Comparison of ENCODE assay signal across 1 cellular context in genomic region chr2:68467077-68467960, GRCh38.
TF ChIP-seq lines count a peak whose summit lies in the region.

A gene with protein sequence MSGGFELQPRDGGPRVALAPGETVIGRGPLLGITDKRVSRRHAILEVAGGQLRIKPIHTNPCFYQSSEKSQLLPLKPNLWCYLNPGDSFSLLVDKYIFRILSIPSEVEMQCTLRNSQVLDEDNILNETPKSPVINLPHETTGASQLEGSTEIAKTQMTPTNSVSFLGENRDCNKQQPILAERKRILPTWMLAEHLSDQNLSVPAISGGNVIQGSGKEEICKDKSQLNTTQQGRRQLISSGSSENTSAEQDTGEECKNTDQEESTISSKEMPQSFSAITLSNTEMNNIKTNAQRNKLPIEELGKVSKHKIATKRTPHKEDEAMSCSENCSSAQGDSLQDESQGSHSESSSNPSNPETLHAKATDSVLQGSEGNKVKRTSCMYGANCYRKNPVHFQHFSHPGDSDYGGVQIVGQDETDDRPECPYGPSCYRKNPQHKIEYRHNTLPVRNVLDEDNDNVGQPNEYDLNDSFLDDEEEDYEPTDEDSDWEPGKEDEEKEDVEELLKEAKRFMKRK (plus strand): TSS chr2:68467585. CDS start chr2:68467732, 147 bp downstream.
Gene FBXO48 (minus strand): TSS chr2:68467294. CDS start chr2:68465145, 2,149 bp downstream.

TF ChIP-seq in HepG2, 621 proteins besides CTCF, POLR2A, EP300 and RAD21 (continued from another document and continues in another):
- TF ChIP-seq, protein P1, sequence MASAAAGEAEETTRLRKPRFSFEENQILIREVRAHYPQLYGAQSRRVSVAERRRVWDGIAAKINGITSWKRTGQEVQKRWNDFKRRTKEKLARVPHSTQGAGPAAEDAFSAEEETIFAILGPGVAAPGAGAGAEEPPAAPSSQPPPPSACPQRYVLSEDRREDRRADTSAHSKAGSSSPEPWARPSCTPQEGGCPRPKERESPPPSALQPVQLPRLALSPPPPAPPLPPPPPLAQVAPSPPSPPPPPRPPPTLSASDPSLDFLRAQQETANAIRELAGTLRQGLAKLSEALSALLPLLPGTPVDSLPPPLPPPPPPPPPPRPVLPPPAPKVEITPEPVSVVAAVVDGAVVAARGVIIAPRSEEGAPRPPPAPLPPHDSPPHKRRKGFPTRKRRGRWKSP (CRISPR knock-in tag; IDR thresholded peaks at IDR 0.05) = peak; percentile 84; the same call in 1 of the 2 replicates
- TF ChIP-seq ATF3 (CRISPR knock-in tag; IDR thresholded peaks at IDR 0.05) (peak; percentile 86), PAX8 (CRISPR knock-in tag; IDR thresholded peaks at IDR 0.05; ENCODE audit: borderline replicate concordance) (0 out of 2 replicates have a peak, but pooled peaks have one; percentile 14), PHF5A (CRISPR knock-in tag; IDR thresholded peaks at IDR 0.05; ENCODE audit: low read depth, unreplicated experiment) (peak; percentile 78), ZNF747 (CRISPR knock-in tag; IDR thresholded peaks at IDR 0.05; ENCODE audit: borderline replicate concordance) (peak; percentile 71; the same call in 1 of the 2 replicates), ZSCAN25 (CRISPR knock-in tag; IDR thresholded peaks at IDR 0.05) (0 out of 2 replicates have a peak, but pooled peaks have one; percentile 37), KDM5A (IDR thresholded peaks at IDR 0.05; ENCODE audit: borderline replicate concordance, low read length) (peak; percentile 33), KLF11 (CRISPR knock-in tag; IDR thresholded peaks at IDR 0.05) (no peak), ZNF230 (CRISPR knock-in tag; IDR thresholded peaks at IDR 0.05) (peak; percentile 69; the same call in 1 of the 2 replicates), HDAC2 (CRISPR knock-in tag; IDR thresholded peaks at IDR 0.05) (peak; percentile 80), KDM2A (CRISPR knock-in tag; IDR thresholded peaks at IDR 0.05; ENCODE audit: borderline replicate concordance, low read depth) (peak; percentile 82), ZFP36L1 (CRISPR knock-in tag; IDR thresholded peaks at IDR 0.05) (peak; percentile 77), ZNF263 (CRISPR knock-in tag; IDR thresholded peaks at IDR 0.05) (peak; percentile 51), KLF16 (CRISPR knock-in tag; IDR thresholded peaks at IDR 0.05) (peak in 1 of 2 experiments; percentile 98; a peak in 2 of 4 replicates), KDM5B (CRISPR knock-in tag; IDR thresholded peaks at IDR 0.05; ENCODE audit: borderline replicate concordance) (peak; percentile 84; the same call in 1 of the 2 replicates), SP1 (IDR thresholded peaks at IDR 0.05) (no peak), SP1 (CRISPR knock-in tag; IDR thresholded peaks at IDR 0.05) (peak; percentile 84), ZXDC (CRISPR knock-in tag; IDR thresholded peaks at IDR 0.05) (no peak), TBL1XR1 (IDR thresholded peaks at IDR 0.05; ENCODE audit: borderline replicate concordance, low read length, partially characterized antibody) (peak; percentile 87), CENPT (CRISPR knock-in tag; IDR thresholded peaks at IDR 0.05; ENCODE audit: low read depth) (no peak), HNF4G (IDR thresholded peaks at IDR 0.05; ENCODE audit: borderline replicate concordance, low read depth, low read length) (0 out of 2 replicates have a peak, but pooled peaks have one; percentile 32), HNF4G (CRISPR knock-in tag; IDR thresholded peaks at IDR 0.05; ENCODE audit: borderline replicate concordance, low read depth) (peak; percentile 77), ZNF772 (CRISPR knock-in tag; IDR thresholded peaks at IDR 0.05) (peak; percentile 40; the same call in 1 of the 2 replicates), ZNF256 (CRISPR knock-in tag; conservative IDR thresholded peaks at IDR 0.05) (peak; percentile 81; the same call in 1 of the 2 replicates), NFE2L1 (CRISPR knock-in tag; IDR thresholded peaks at IDR 0.05; ENCODE audit: borderline replicate concordance) (no peak), IKZF5 (CRISPR knock-in tag; IDR thresholded peaks at IDR 0.05) (no peak; the same call in 1 of the 2 replicates), ZNF180 (CRISPR knock-in tag; IDR thresholded peaks at IDR 0.05; ENCODE audit: borderline replicate concordance, low read depth) (no peak), SIN3A (IDR thresholded peaks at IDR 0.05; ENCODE audit: borderline replicate concordance, low read depth, low read length) (peak; percentile 81), MED8 (CRISPR knock-in tag; IDR thresholded peaks at IDR 0.05; ENCODE audit: insufficient replicate concordance) (peak; percentile 61), CEBPG (CRISPR knock-in tag; IDR thresholded peaks at IDR 0.05) (peak; percentile 96), E2F2 (CRISPR knock-in tag; IDR thresholded peaks at IDR 0.05; ENCODE audit: borderline replicate concordance) (peak; percentile 58; the same call in 1 of the 2 replicates), ZMYM3 (CRISPR knock-in tag; IDR thresholded peaks at IDR 0.05) (peak; percentile 62; the same call in 1 of the 2 replicates), SMAD3 (CRISPR knock-in tag; IDR thresholded peaks at IDR 0.05) (peak; percentile 74; the same call in 1 of the 2 replicates), ZSCAN5A (CRISPR knock-in tag; IDR thresholded peaks at IDR 0.05; ENCODE audit: borderline replicate concordance) (peak; percentile 60; the same call in 1 of the 2 replicates), CREB1 (IDR thresholded peaks at IDR 0.05) (peak; percentile 74), CREB1 (CRISPR knock-in tag; IDR thresholded peaks at IDR 0.05) (peak; percentile 93), GTF2F1 (IDR thresholded peaks at IDR 0.05; ENCODE audit: low read length) (0 out of 2 replicates have a peak, but pooled peaks have one; percentile 48), ATF5 (CRISPR knock-in tag; IDR thresholded peaks at IDR 0.05; ENCODE audit: low read depth) (no peak), CREB3 (CRISPR knock-in tag; IDR thresholded peaks at IDR 0.05) (peak; percentile 65; the same call in 1 of the 2 replicates)
- TF ChIP-seq, protein P2, sequence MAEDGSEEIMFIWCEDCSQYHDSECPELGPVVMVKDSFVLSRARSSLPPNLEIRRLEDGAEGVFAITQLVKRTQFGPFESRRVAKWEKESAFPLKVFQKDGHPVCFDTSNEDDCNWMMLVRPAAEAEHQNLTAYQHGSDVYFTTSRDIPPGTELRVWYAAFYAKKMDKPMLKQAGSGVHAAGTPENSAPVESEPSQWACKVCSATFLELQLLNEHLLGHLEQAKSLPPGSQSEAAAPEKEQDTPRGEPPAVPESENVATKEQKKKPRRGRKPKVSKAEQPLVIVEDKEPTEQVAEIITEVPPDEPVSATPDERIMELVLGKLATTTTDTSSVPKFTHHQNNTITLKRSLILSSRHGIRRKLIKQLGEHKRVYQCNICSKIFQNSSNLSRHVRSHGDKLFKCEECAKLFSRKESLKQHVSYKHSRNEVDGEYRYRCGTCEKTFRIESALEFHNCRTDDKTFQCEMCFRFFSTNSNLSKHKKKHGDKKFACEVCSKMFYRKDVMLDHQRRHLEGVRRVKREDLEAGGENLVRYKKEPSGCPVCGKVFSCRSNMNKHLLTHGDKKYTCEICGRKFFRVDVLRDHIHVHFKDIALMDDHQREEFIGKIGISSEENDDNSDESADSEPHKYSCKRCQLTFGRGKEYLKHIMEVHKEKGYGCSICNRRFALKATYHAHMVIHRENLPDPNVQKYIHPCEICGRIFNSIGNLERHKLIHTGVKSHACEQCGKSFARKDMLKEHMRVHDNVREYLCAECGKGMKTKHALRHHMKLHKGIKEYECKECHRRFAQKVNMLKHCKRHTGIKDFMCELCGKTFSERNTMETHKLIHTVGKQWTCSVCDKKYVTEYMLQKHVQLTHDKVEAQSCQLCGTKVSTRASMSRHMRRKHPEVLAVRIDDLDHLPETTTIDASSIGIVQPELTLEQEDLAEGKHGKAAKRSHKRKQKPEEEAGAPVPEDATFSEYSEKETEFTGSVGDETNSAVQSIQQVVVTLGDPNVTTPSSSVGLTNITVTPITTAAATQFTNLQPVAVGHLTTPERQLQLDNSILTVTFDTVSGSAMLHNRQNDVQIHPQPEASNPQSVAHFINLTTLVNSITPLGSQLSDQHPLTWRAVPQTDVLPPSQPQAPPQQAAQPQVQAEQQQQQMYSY (CRISPR knock-in tag; IDR thresholded peaks at IDR 0.05) = 0 out of 2 replicates have a peak, but pooled peaks have one; percentile 14
- TF ChIP-seq, protein P3, sequence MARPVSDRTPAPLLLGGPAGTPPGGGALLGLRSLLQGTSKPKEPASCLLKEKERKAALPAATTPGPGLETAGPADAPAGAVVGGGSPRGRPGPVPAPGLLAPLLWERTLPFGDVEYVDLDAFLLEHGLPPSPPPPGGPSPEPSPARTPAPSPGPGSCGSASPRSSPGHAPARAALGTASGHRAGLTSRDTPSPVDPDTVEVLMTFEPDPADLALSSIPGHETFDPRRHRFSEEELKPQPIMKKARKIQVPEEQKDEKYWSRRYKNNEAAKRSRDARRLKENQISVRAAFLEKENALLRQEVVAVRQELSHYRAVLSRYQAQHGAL (CRISPR knock-in tag; IDR thresholded peaks at IDR 0.05; ENCODE audit: not compliant biosample characterization) = peak; percentile 65
- TF ChIP-seq, protein P4, sequence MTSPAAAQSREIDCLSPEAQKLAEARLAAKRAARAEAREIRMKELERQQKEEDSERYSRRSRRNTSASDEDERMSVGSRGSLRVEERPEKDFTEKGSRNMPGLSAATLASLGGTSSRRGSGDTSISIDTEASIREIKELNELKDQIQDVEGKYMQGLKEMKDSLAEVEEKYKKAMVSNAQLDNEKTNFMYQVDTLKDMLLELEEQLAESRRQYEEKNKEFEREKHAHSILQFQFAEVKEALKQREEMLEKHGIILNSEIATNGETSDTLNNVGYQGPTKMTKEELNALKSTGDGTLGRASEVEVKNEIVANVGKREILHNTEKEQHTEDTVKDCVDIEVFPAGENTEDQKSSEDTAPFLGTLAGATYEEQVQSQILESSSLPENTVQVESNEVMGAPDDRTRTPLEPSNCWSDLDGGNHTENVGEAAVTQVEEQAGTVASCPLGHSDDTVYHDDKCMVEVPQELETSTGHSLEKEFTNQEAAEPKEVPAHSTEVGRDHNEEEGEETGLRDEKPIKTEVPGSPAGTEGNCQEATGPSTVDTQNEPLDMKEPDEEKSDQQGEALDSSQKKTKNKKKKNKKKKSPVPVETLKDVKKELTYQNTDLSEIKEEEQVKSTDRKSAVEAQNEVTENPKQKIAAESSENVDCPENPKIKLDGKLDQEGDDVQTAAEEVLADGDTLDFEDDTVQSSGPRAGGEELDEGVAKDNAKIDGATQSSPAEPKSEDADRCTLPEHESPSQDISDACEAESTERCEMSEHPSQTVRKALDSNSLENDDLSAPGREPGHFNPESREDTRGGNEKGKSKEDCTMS (CRISPR knock-in tag; conservative IDR thresholded peaks at IDR 0.05) = 0 out of 2 replicates have a peak, but pooled peaks have one; percentile 75
